ENCODE assay signal across 1 cellular context in genomic region chr17:40068584-40068916, GRCh38.
TF ChIP-seq lines count a peak whose summit lies in the region.

No MANE protein-coding gene starts in this region.

TF ChIP-seq in IMR-90, 13 proteins besides CTCF, POLR2A, EP300 and RAD21 (continued from another document):
- TF ChIP-seq ELK1 (IDR thresholded peaks at IDR 0.05; ENCODE audit: borderline replicate concordance, low read depth, low read length) (no peak), MAFK (IDR thresholded peaks at IDR 0.05; ENCODE audit: low read depth, low read length) (no peak), CEBPB (IDR thresholded peaks at IDR 0.05; ENCODE audit: low read depth, low read length) (no peak), RFX5 (IDR thresholded peaks at IDR 0.05; ENCODE audit: low read depth, low read length) (no peak)
